ENCODE assay signal across 17 cellular contexts in genomic region chr16:73000907-73001521, GRCh38. TPM values are rescaled to one million over a fixed set of nuclear protein-coding genes. Genes with fewer than 3 reads are reported as not detected.
DNase-seq lines count a peak whose midpoint lies in the region; ATAC-seq, FAIRE-seq and TF ChIP-seq lines count a peak whose summit lies in the region.
"Had no signal": no experiment of that assay in that cellular context is flagged by ENCODE, and none has a peak within 500 bp of the region (broad histone marks: within the 10 kb centered on the region; RNA-seq: fewer than 3 reads in every experiment).

No MANE protein-coding gene starts in this region.

- no peaks in the 10 kb centered on the region; a peak in 2 of 5 replicates for H3K36me3 ChIP-seq in HepG2 (replicated peaks in 1 of 2; ENCODE audit: control insufficient read depth in 1 of 2, insufficient read depth in 2 of 2, low read length in 2 of 2)
- H3K36me3 ChIP-seq in right lobe of liver, result no peaks in the 10 kb centered on the region
- H3K36me3 ChIP-seq in gastrocnemius medialis, result no peaks in the 10 kb centered on the region
- H3K36me3 ChIP-seq: WERI-Rb-1 had no signal

- H3K27ac ChIP-seq in HepG2 (ENCODE audit: extremely low read length, insufficient read depth, low read length) (peak overlapping the region; percentile 71), right lobe of liver (no peak overlapping the region), gastrocnemius medialis (peak overlapping the region; percentile 72 to 87 (median 82))
- H3K27ac ChIP-seq: WERI-Rb-1 had no signal

- H3K4me3 ChIP-seq in HepG2 (replicated peaks in 1 of 3; ENCODE audit: insufficient read depth in 1 of 3, low read depth in 2 of 3, low read length in 3 of 3) (peak overlapping the region; percentile 6 to 59 (median 35); a peak in 4 of 6 replicates), right lobe of liver (no peak overlapping the region), gastrocnemius medialis (peak overlapping the region in 1 of 4 donors; percentile 42), lower leg skin (ENCODE audit: low read depth, poor library complexity, severe bottlenecking) (no peak overlapping the region)

- TF ChIP-seq RAD21 in HepG2 (CRISPR knock-in tag; IDR thresholded peaks at IDR 0.05), result no peak

- DNase-seq in HepG2 (ENCODE audit: low spot score) (no peak), right lobe of liver (no peak), mesenteric fat pad (ENCODE audit: low spot score) (peak; percentile 16), gastrocnemius medialis (no peak), NCI-H2029 (lab: John Stamatoyannopoulos, UW) (no peak), globus pallidus (ENCODE audit: low spot score) (no peak), lower leg skin (ENCODE audit: low spot score in 2 of 2) (no peak), DMS114 treated with DMSO at 0.1 percent for 48 hours (lab: John Stamatoyannopoulos, UW; ENCODE audit: unreplicated experiment) (no peak)
- DNase-seq: ACHN, glutamatergic neuron, NCI-H82, posterior cingulate gyrus, WERI-Rb-1 had no signal

- no peak for TF ChIP-seq EP300 in HepG2 (IDR thresholded peaks at IDR 0.05; ENCODE audit: low read depth in 2 of 2, low read length in 2 of 2)
- no peak for TF ChIP-seq EP300 in HepG2 (CRISPR knock-in tag; IDR thresholded peaks at IDR 0.05; ENCODE audit: borderline replicate concordance)

- peak overlapping the region; percentile 62 for H3K9ac ChIP-seq in HepG2 (ENCODE audit: insufficient read depth, low read depth, low read length)

- CTCF ChIA-PET in HepG2 (lab: Yijun Ruan, JAX; ENCODE audit: low intra/inter-chr PET ratio, low total read pairs), result no interaction called here

- TF ChIP-seq CTCF in HepG2 (CRISPR knock-in tag; IDR thresholded peaks at IDR 0.05) (no peak), right lobe of liver (IDR thresholded peaks at IDR 0.05) (no peak), gastrocnemius medialis (IDR thresholded peaks at IDR 0.05 in 4 of 5, conservative IDR thresholded peaks at IDR 0.05 in 1 of 5) (no peak), lower leg skin (IDR thresholded peaks at IDR 0.05) (no peak)

- peaks cover 75% of the 10 kb centered on the region for H3K79me2 ChIP-seq in HepG2 (ENCODE audit: insufficient read depth, low read length)

- in situ Hi-C loops in HepG2 (cut with HindIII; ENCODE audit: extremely low pct_ligation_motif_present, low pct_unique_long_range_greater_than_20kb) (no loop called here), gastrocnemius medialis (cut with MboI; ENCODE audit: low sequenced_read_pairs in 4 of 4) (no loop called here)

- H2AFZ ChIP-seq in HepG2 (ENCODE audit: low read length), result no peak overlapping the region

- TF ChIP-seq POLR2A in HepG2 (IDR thresholded peaks at IDR 0.05; ENCODE audit: insufficient read depth in 1 of 2, low read depth in 2 of 2, low read length in 2 of 2), result no peak
- TF ChIP-seq POLR2A in right lobe of liver (IDR thresholded peaks at IDR 0.05), result no peak
- TF ChIP-seq POLR2A in gastrocnemius medialis (IDR thresholded peaks at IDR 0.05), result no peak
- no peak for TF ChIP-seq POLR2A in lower leg skin (IDR thresholded peaks at IDR 0.05)

- H3K27me3 ChIP-seq in HepG2 (ENCODE audit: control insufficient read depth in 1 of 2, insufficient read depth in 2 of 2, low read length in 2 of 2) (no peaks in the 10 kb centered on the region), right lobe of liver (no peaks in the 10 kb centered on the region), gastrocnemius medialis (no peaks in the 10 kb centered on the region)

- FAIRE-seq in HepG2 (lab: Jason Lieb, UNC), result no peak
- FAIRE-seq: colon, GM12892, islet of Langerhans had no signal

- H3K4me1 ChIP-seq in HepG2 (ENCODE audit: insufficient read depth, low read length) (peaks cover 54% of the 10 kb centered on the region), right lobe of liver (peaks cover 0 to 14% (median 5%) of the 10 kb centered on the region in 4 donors), gastrocnemius medialis (peaks cover 58 to 66% of the 10 kb centered on the region in 2 donors)

- H3K9me3 ChIP-seq in HepG2 (ENCODE audit: low read length) (peaks cover 9% of the 10 kb centered on the region), right lobe of liver (no peaks in the 10 kb centered on the region), gastrocnemius medialis (peaks cover 0 to 7% (median 0%) of the 10 kb centered on the region in 3 donors)

- peaks cover 27% of the 10 kb centered on the region; the same call in 1 of the 2 replicates for H4K20me1 ChIP-seq in HepG2 (ENCODE audit: insufficient read depth, low read length)

- 87% methylated on average over 7 of the region's 7 CpGs for WGBS in HepG2 (ENCODE audit: low lambda C conversion rate)
- 100% methylated on average over 1 of the region's 7 CpGs for WGBS in right lobe of liver (ENCODE audit: insufficient coverage, low coverage, low lambda C conversion rate, missing lambda C conversion rate)
- 77 to 83% methylated on average over 7 of the region's 7 CpGs for WGBS in lower leg skin, 2 donors

- H3K4me2 ChIP-seq in HepG2 (ENCODE audit: low read depth, low read length), result peak overlapping the region; percentile 92

- POLR2A ChIA-PET in HepG2 (lab: Yijun Ruan, JAX), result no interaction called here

- ATAC-seq in HepG2 (no peak; the same call in 2 of the 3 replicates), right lobe of liver (no peak), gastrocnemius medialis (no peak)
- ATAC-seq: HCT116 had no signal

- no TSS peak for BruUV-seq in HepG2 (replicated peaks; lab: Mats Ljungman, UMichigan)

- intact Hi-C loops in HepG2 (cut with micrococcal nuclease; ENCODE audit: unreplicated experiment), result loop anchor here (2.0 to 5.0 kb wide), 2 partner anchors 20 to 46 kb away; partner anchors contain the start of gene ZFHX3
- intact Hi-C loops in right lobe of liver (cut with DNase I), result no loop called here
- intact Hi-C loops in gastrocnemius medialis (cut with DNase I; ENCODE audit: low total_unique reads), result no loop called here
- intact Hi-C loops in lower leg skin (cut with DNase I; ENCODE audit: low total_unique reads), result no loop called here

TF ChIP-seq in HepG2, 621 proteins besides CTCF, POLR2A, EP300 and RAD21 (continues in another document):
- TF ChIP-seq CAMTA2 (CRISPR knock-in tag; IDR thresholded peaks at IDR 0.05; ENCODE audit: borderline replicate concordance) (0 out of 2 replicates have a peak, but pooled peaks have one; percentile 17), TGIF2 (CRISPR knock-in tag; IDR thresholded peaks at IDR 0.05) (0 out of 2 replicates have a peak, but pooled peaks have one; percentile 5), HNRNPH1 (optimal IDR thresholded peaks at IDR 0.05; ENCODE audit: low read depth, low read length) (peak; percentile 43), ZBTB38 (CRISPR knock-in tag; IDR thresholded peaks at IDR 0.05) (no peak), RBM22 (optimal IDR thresholded peaks at IDR 0.05; ENCODE audit: low read length) (peak; percentile 38), U2AF2 (IDR thresholded peaks at IDR 0.05; ENCODE audit: low read depth, low read length) (peak; percentile 4; the same call in 1 of the 2 replicates), ZNF280D (CRISPR knock-in tag; IDR thresholded peaks at IDR 0.05) (peak; percentile 88)

RNA-seq across cellular contexts. Expression of gene ZFHX3, which starts 46.9 kb away (rescaled TPM):
- 6.0 and 12.3 TPM in 2 replicates for total RNA-seq in HepG2 (2016; rRNA removed; fragmentation: Illumina TruSeq; extraction: Trizol)
- 1.8 and 1.9 TPM in 2 replicates for total RNA-seq in HepG2 (2016; cell fraction: cytosol; rRNA removed; fragmentation: Illumina TruSeq; extraction: Trizol; ENCODE audit: low read depth)
- 5.6 and 10.6 TPM in 2 replicates for total RNA-seq in HepG2 (2016; cell fraction: insoluble cytoplasmic fraction; rRNA removed; fragmentation: Illumina TruSeq; extraction: Trizol)
- 5.0 and 5.6 TPM in 2 replicates for total RNA-seq in HepG2 (2016; cell fraction: membrane; rRNA removed; fragmentation: Illumina TruSeq; extraction: Trizol)
- 15.3 and 19.7 TPM in 2 replicates for total RNA-seq in HepG2 (2016; cell fraction: nucleus; rRNA removed; fragmentation: Illumina TruSeq; extraction: Trizol)
- 5.0 and 5.3 TPM in 2 replicates for polyA plus RNA-seq in HepG2 (2011; rRNA removed)
- polyA plus RNA-seq in HepG2 (2011; cell fraction: cytosol; rRNA removed), result 3.5 and 4.2 TPM in 2 replicates
- 10.2 and 11.2 TPM in 2 replicates for polyA plus RNA-seq in HepG2 (2011; cell fraction: nucleus; rRNA removed)
- 12.6 and 14.4 TPM in 2 replicates for polyA plus RNA-seq in HepG2 (2012)
- 0.31 and 0.36 TPM in 2 replicates for polyA plus RNA-seq in HepG2 (2016; cell fraction: cytosol; fragmentation: Illumina TruSeq; extraction: Trizol; ENCODE audit: low read depth)
- 8.6 and 11.4 TPM in 2 replicates for polyA plus RNA-seq in HepG2 (2016; cell fraction: insoluble cytoplasmic fraction; fragmentation: Illumina TruSeq; extraction: Trizol; ENCODE audit: low read depth)
- polyA plus RNA-seq in HepG2 (2016; cell fraction: membrane; fragmentation: Illumina TruSeq; extraction: Trizol; ENCODE audit: low read depth), result 1.0 and 1.4 TPM in 2 replicates
- 16.2 and 17.6 TPM in 2 replicates for polyA plus RNA-seq in HepG2 (2016; cell fraction: nucleus; fragmentation: Illumina TruSeq; extraction: Trizol; ENCODE audit: insufficient read depth, low read depth)
- 12.7 and 18.2 TPM in 2 replicates for polyA minus RNA-seq in HepG2 (2011; rRNA and poly(A)+ RNA removed; ENCODE audit: low replicate concordance)
- polyA minus RNA-seq in HepG2 (2011; cell fraction: cytosol; rRNA and poly(A)+ RNA removed), result 16.9 and 20.7 TPM in 2 replicates
- polyA minus RNA-seq in HepG2 (2011; cell fraction: nucleus; rRNA and poly(A)+ RNA removed), result 23.9 and 27.2 TPM in 2 replicates
- 1 to 10 TPM; 7.1 to 9.4 (median 7.7) TPM for total RNA-seq in right lobe of liver
- 28.8 TPM for total RNA-seq in mesenteric fat pad
- total RNA-seq in gastrocnemius medialis, result 10 to 100 TPM; 14.0 to 28.5 (median 27.3) TPM
- total RNA-seq in lower leg skin, result 10 to 100 TPM in 2 of 4 donors, 1 to 10 TPM in 2; 3.4 to 14.9 (median 10.0) TPM

Comparison
In these comparisons a context has a peak if more than half of its experiments do, and no peak if none do; other contexts are left out.
1. H3K27ac ChIP-seq: peak in HepG2 (single experiment) and gastrocnemius medialis (4 of 4); none in right lobe of liver (0 of 3).
2. H3K4me3 ChIP-seq: peak in HepG2 (3 of 3); none in right lobe of liver (0 of 3) and lower leg skin (single experiment).